Comparison of ENCODE assay signal across 8 cellular contexts in genomic region chr9:135343733-135344522, GRCh38.
DNase-seq lines count a peak whose midpoint lies in the region; ATAC-seq, FAIRE-seq and TF ChIP-seq lines count a peak whose summit lies in the region.

No MANE protein-coding gene starts in this region.

- no peak for ATAC-seq in HG03565 (IDR thresholded peaks at IDR 0.05; ENCODE audit: unreplicated experiment)
- no peak for ATAC-seq in HG03469 (IDR thresholded peaks at IDR 0.05; ENCODE audit: unreplicated experiment)

- peak; percentile 52 for TF ChIP-seq CTCF in astrocyte (IDR thresholded peaks at IDR 0.05; ENCODE audit: insufficient read depth, low read depth, low read length)

- peak; percentile 42 for DNase-seq in CMK (ENCODE audit: low read depth)
- DNase-seq in HUDEP-2 (lab: John Stamatoyannopoulos, UW; ENCODE audit: unreplicated experiment in 76 of 76): peak in 39 of 76 experiments; percentile 2 to 64 (median 23)
- DNase-seq in SK-MEL-5 (ENCODE audit: low read depth, low spot score): peak; percentile 65
- no peak for DNase-seq in astrocyte (ENCODE audit: low read depth)
- DNase-seq in inferior parietal cortex (ENCODE audit: extremely low spot score): peak; percentile 65
- peak; percentile 9 for DNase-seq in stimulated activated CD4-positive, alpha-beta T cell treated with anti-CD3 and anti-CD28 coated beads, Interleukin-2, amount 100 ng/mL, for 4 hours (ENCODE audit: low read depth)

- H3K9me3 Mint-ChIP-seq in astrocyte (ENCODE audit: unreplicated experiment): no peaks in the 10 kb centered on the region

- no peak overlapping the region for H3K9ac ChIP-seq in astrocyte (ENCODE audit: low read length)

- H3K36me3 Mint-ChIP-seq in astrocyte (ENCODE audit: low read depth, unreplicated experiment): no peaks in the 10 kb centered on the region

- H2AFZ ChIP-seq in astrocyte (ENCODE audit: low read depth, low read length): no peak overlapping the region

- FAIRE-seq in astrocyte (lab: Jason Lieb, UNC): no peak

- no peak overlapping the region for H3K27ac Mint-ChIP-seq in astrocyte (ENCODE audit: unreplicated experiment)

- no peak overlapping the region for H3K4me3 ChIP-seq in astrocyte (ENCODE audit: insufficient read depth, low read depth, low read length)

- no peak overlapping the region for H3K4me3 Mint-ChIP-seq in astrocyte (ENCODE audit: unreplicated experiment)

- peaks cover 48% of the 10 kb centered on the region for H3K27me3 Mint-ChIP-seq in astrocyte (ENCODE audit: low read depth, unreplicated experiment)

- H3K4me1 ChIP-seq in astrocyte (ENCODE audit: insufficient read depth, low read length): no peaks in the 10 kb centered on the region

- H3K27ac ChIP-seq in astrocyte (ENCODE audit: low read depth, low read length): no peak overlapping the region

- no peaks in the 10 kb centered on the region for H4K20me1 ChIP-seq in astrocyte (ENCODE audit: insufficient read depth, low read length)

- H3K36me3 ChIP-seq in astrocyte (ENCODE audit: insufficient read depth, low read length): no peaks in the 10 kb centered on the region

- no peaks in the 10 kb centered on the region for H3K79me2 ChIP-seq in astrocyte (ENCODE audit: insufficient read depth, low read length)

- H3K9me3 ChIP-seq in astrocyte (ENCODE audit: insufficient read depth, low read depth, low read length): no peaks in the 10 kb centered on the region

- no peak overlapping the region for H3K4me2 ChIP-seq in astrocyte (ENCODE audit: low read length)

- peaks cover 2% of the 10 kb centered on the region for H3K4me1 Mint-ChIP-seq in astrocyte (ENCODE audit: low read depth, unreplicated experiment)

- H3K27me3 ChIP-seq in astrocyte (ENCODE audit: insufficient read depth, low read length): no peaks in the 10 kb centered on the region

- in situ Hi-C loops in SK-MEL-5 (cut with HindIII; ENCODE audit: low pct_unique_long_range_greater_than_20kb, low sequenced_read_pairs): no loop called here
